ENCODE assay signal across 15 cellular contexts in genomic region chr3:30668051-30668609, GRCh38.
DNase-seq lines count a peak whose midpoint lies in the region; ATAC-seq and TF ChIP-seq lines count a peak whose summit lies in the region.
"Had no signal": no experiment of that assay in that cellular context is flagged by ENCODE, and none has a peak within 500 bp of the region (broad histone marks: within the 10 kb centered on the region; RNA-seq: fewer than 3 reads in every experiment).

No MANE protein-coding gene starts in this region.

- H3K27me3 ChIP-seq in H7 (ENCODE audit: control insufficient read depth, insufficient read depth, low read length) = no peaks in the 10 kb centered on the region

- peaks cover 15% of the 10 kb centered on the region for H3K36me3 ChIP-seq in H7 (replicated peaks; ENCODE audit: control insufficient read depth, insufficient read depth, low read length)

- no peaks in the 10 kb centered on the region for H3K9me3 Mint-ChIP-seq in activated naive CD8-positive, alpha-beta T cell (ENCODE audit: low read depth)
- no peaks in the 10 kb centered on the region for H3K9me3 Mint-ChIP-seq in natural killer cell
- H3K9me3 Mint-ChIP-seq: HFFc6, type B pancreatic cell had no signal

- H3K4me3 ChIP-seq in H7 (ENCODE audit: insufficient read depth, low read depth, low read length) = no peak overlapping the region
- H3K4me3 ChIP-seq: A549 had no signal

- DNase-seq in NCI-H748 (lab: John Stamatoyannopoulos, UW; ENCODE audit: unreplicated experiment) (peak; percentile 33), NCI-H748 treated with DMSO at 0.1 percent for 48 hours (lab: John Stamatoyannopoulos, UW) (no peak), H7 (peak; percentile 7), natural killer cell (no peak), AG08396 (ENCODE audit: low spot score) (no peak)
- no peak for DNase-seq in stimulated activated CD4-positive, alpha-beta T cell treated with anti-CD3 and anti-CD28 coated beads, Interleukin-4, amount 100 ng/mL, for 24 hours
- DNase-seq: cerebellar nuclear complex, EL, HFFc6, NCI-H2107 had no signal

- H3K27me3 Mint-ChIP-seq in activated naive CD8-positive, alpha-beta T cell = no peaks in the 10 kb centered on the region
- no peaks in the 10 kb centered on the region for H3K27me3 Mint-ChIP-seq in natural killer cell (ENCODE audit: low read depth in 2 of 2)
- H3K27me3 Mint-ChIP-seq: type B pancreatic cell had no signal

- no peak for TF ChIP-seq CTCF in natural killer cell (IDR thresholded peaks at IDR 0.05)

- peak overlapping the region; percentile 49 for H3K4me3 Mint-ChIP-seq in activated naive CD8-positive, alpha-beta T cell
- H3K4me3 Mint-ChIP-seq in natural killer cell = no peak overlapping the region
- H3K4me3 Mint-ChIP-seq: HFFc6, type B pancreatic cell had no signal

- H3K27ac Mint-ChIP-seq in activated naive CD8-positive, alpha-beta T cell = peak overlapping the region; percentile 93
- peak overlapping the region; percentile 63 to 84 for H3K27ac Mint-ChIP-seq in natural killer cell
- H3K27ac Mint-ChIP-seq: HFFc6, type B pancreatic cell had no signal

- ATAC-seq in natural killer cell (no peak), GM18502 (IDR thresholded peaks at IDR 0.05; ENCODE audit: poor library complexity, unreplicated experiment) (no peak)
- ATAC-seq: A549, esophagus mucosa had no signal

- intact Hi-C loops in natural killer cell (cut with micrococcal nuclease) = no loop called here

- peaks cover 95% of the 10 kb centered on the region for H3K4me1 Mint-ChIP-seq in activated naive CD8-positive, alpha-beta T cell (ENCODE audit: low read depth)
- peaks cover 81 to 88% of the 10 kb centered on the region in 2 donors for H3K4me1 Mint-ChIP-seq in natural killer cell

- peaks cover 54% of the 10 kb centered on the region for H3K36me3 Mint-ChIP-seq in activated naive CD8-positive, alpha-beta T cell
- H3K36me3 Mint-ChIP-seq in natural killer cell = peaks cover 17% of the 10 kb centered on the region

Comparison
In these comparisons a context has a peak if more than half of its experiments do, and no peak if none do; other contexts are left out.
1. DNase-seq: peak in NCI-H748 (single experiment) and H7 (single experiment); none in NCI-H748 treated with DMSO at 0.1 percent for 48 hours (single experiment), natural killer cell (single experiment), stimulated activated CD4-positive, alpha-beta T cell treated with anti-CD3 and anti-CD28 coated beads, Interleukin-4, amount 100 ng/mL, for 24 hours (single experiment) and AG08396 (single experiment).